In genomic region chr13:44974056-44974798, GRCh38 we compare ENCODE assay signal across 9 cellular contexts. TPM values are rescaled to one million over a fixed set of nuclear protein-coding genes. Genes with fewer than 3 reads are reported as not detected.
A peak's percentile ranks its signal among the peaks of the same experiment; 100 is the strongest.
DNase-seq lines count a peak whose midpoint lies in the region; ATAC-seq, FAIRE-seq and TF ChIP-seq lines count a peak whose summit lies in the region.
"Had no signal": no experiment of that assay in that cellular context is flagged by ENCODE, and none has a peak within 500 bp of the region (broad histone marks: within the 10 kb centered on the region; RNA-seq: fewer than 3 reads in every experiment).

No MANE protein-coding gene starts in this region.

- H3F3A ChIP-seq in GM23248 (ENCODE audit: insufficient read depth), result peaks cover 18% of the 10 kb centered on the region; the same call in 1 of the 2 replicates

- FAIRE-seq in RCC 7860 (lab: Jason Lieb, UNC), result peak; percentile 38

- peaks cover 4% of the 10 kb centered on the region for H3K36me3 Mint-ChIP-seq in CD8-positive, alpha-beta T cell
- H3K36me3 Mint-ChIP-seq in Calu3 (ENCODE audit: insufficient read depth, unreplicated experiment), result no peaks in the 10 kb centered on the region

- no peak overlapping the region for H3K27ac ChIP-seq in GM23248
- H3K27ac ChIP-seq in CD8-positive, alpha-beta T cell (ENCODE audit: low read depth, low read length), result no peak overlapping the region
- no peak overlapping the region for H3K27ac ChIP-seq in A673 (ENCODE audit: low read depth, low read length, poor library complexity, severe bottlenecking)

- no peak overlapping the region for H3K4me3 ChIP-seq in GM23248
- no peak overlapping the region for H3K4me3 ChIP-seq in CD8-positive, alpha-beta T cell (ENCODE audit: low read depth, low read length)
- H3K4me3 ChIP-seq in A673 (ENCODE audit: low read depth, low read length, poor library complexity, severe bottlenecking), result no peak overlapping the region

- WGBS in GM23248 (ENCODE audit: low coverage in 1 of 2, low lambda C conversion rate in 2 of 2, missing lambda C conversion rate in 2 of 2), 2 experiments, result 87% methylated on average over 9 of the region's 9 CpGs

- BruUV-seq in A673 (replicated peaks; lab: Mats Ljungman, UMichigan), result no TSS peak
- no TSS peak for BruUV-seq in Calu3 (replicated peaks; lab: Mats Ljungman, UMichigan)

- H3K27me3 Mint-ChIP-seq in CD8-positive, alpha-beta T cell (ENCODE audit: low read depth), result no peaks in the 10 kb centered on the region
- H3K27me3 Mint-ChIP-seq in Calu3 (ENCODE audit: unreplicated experiment), result no peaks in the 10 kb centered on the region

- H3K79me2 ChIP-seq in GM23248 (ENCODE audit: insufficient read depth), result no peaks in the 10 kb centered on the region; the same call in 1 of the 2 replicates

- H3K9ac ChIP-seq in GM23248, result no peak overlapping the region

- no peak overlapping the region for H3K4me2 ChIP-seq in GM23248 (ENCODE audit: unreplicated experiment)

- H3K27me3 ChIP-seq in GM23248 (replicated peaks; ENCODE audit: insufficient read depth), result no peaks in the 10 kb centered on the region
- H3K27me3 ChIP-seq in CD8-positive, alpha-beta T cell (ENCODE audit: insufficient read depth, low read length), result no peaks in the 10 kb centered on the region
- no peaks in the 10 kb centered on the region for H3K27me3 ChIP-seq in A673 (replicated peaks; ENCODE audit: insufficient read depth, low read depth, low read length, poor library complexity)

- H3K9me3 Mint-ChIP-seq in CD8-positive, alpha-beta T cell, result no peaks in the 10 kb centered on the region
- no peaks in the 10 kb centered on the region for H3K9me3 Mint-ChIP-seq in Calu3 (ENCODE audit: low read depth, unreplicated experiment)

- H4K20me1 ChIP-seq in GM23248 (ENCODE audit: insufficient read depth), result no peaks in the 10 kb centered on the region

- H3K9me3 ChIP-seq in GM23248 (ENCODE audit: low read depth) (no peaks in the 10 kb centered on the region), A673 (ENCODE audit: low read depth, low read length, poor library complexity, severe bottlenecking) (no peaks in the 10 kb centered on the region)
- no peaks in the 10 kb centered on the region for H3K9me3 ChIP-seq in CD8-positive, alpha-beta T cell (ENCODE audit: low read length)

- H3K4me1 ChIP-seq in GM23248 (ENCODE audit: insufficient read depth) (peaks cover 21% of the 10 kb centered on the region), A673 (ENCODE audit: insufficient read depth, low read length, poor library complexity, severe bottlenecking) (peaks cover 16% of the 10 kb centered on the region)
- H3K4me1 ChIP-seq in CD8-positive, alpha-beta T cell (ENCODE audit: insufficient read depth, low read length), result no peaks in the 10 kb centered on the region

- CTCF ChIA-PET in CD8-positive, alpha-beta T cell (lab: Charles Lee), result interaction anchor here (0.8 to 2.5 kb wide), 4 partner anchors 37 to 493 kb away, joined by 4 to 12 read pairs (median 4); no protein-coding TSS in a partner anchor
- CTCF ChIA-PET in A673 (lab: Charles Lee), result interaction anchor here (0.6 to 1.9 kb wide), 2 partner anchors 196 to 307 kb away, joined by 3 to 6 read pairs; no protein-coding TSS in a partner anchor
- CTCF ChIA-PET in Calu3 (lab: Charles Lee), result no interaction called here

- H2AFZ ChIP-seq in GM23248, result no peak overlapping the region

- intact Hi-C loops in CD8-positive, alpha-beta T cell (cut with DNase I, micrococcal nuclease), result loop anchor here in 1 of 2 experiments (5.0 kb wide), 1 partner anchor 1067 kb away; no protein-coding TSS in a partner anchor
- intact Hi-C loops in A673 (cut with micrococcal nuclease; ENCODE audit: unreplicated experiment) (loop anchor here (5.0 kb wide), 2 partner anchors 333 to 1067 kb away; no protein-coding TSS in a partner anchor), Calu3 (cut with micrococcal nuclease; ENCODE audit: unreplicated experiment) (loop anchor here (5.0 kb wide), 1 partner anchor 333 kb away; no protein-coding TSS in a partner anchor)

- TF ChIP-seq CTCF in CD8-positive, alpha-beta T cell (IDR thresholded peaks at IDR 0.05), result no peak
- TF ChIP-seq CTCF in A673 (conservative IDR thresholded peaks at IDR 0.05; ENCODE audit: low read depth, low read length) (no peak), Calu3 (IDR thresholded peaks at IDR 0.05; ENCODE audit: unreplicated experiment) (no peak)

- no peak overlapping the region for H3K4me3 Mint-ChIP-seq in CD8-positive, alpha-beta T cell
- no peak overlapping the region for H3K4me3 Mint-ChIP-seq in Calu3 (ENCODE audit: low read depth, unreplicated experiment)

- DNase-seq in GM04504 (ENCODE audit: low read depth) (peak; percentile 28), GM23248 (peak; percentile 46), RCC 7860 (ENCODE audit: low spot score) (peak; percentile 22), kidney tubule cell (ENCODE audit: low spot score) (peak; percentile 42), A673 (ENCODE audit: low spot score) (no peak), Calu3 (no peak), T1000 (lab: John Stamatoyannopoulos, UW) (no peak)
- DNase-seq in CD8-positive, alpha-beta T cell, result no peak
- DNase-seq: central memory CD4-positive, alpha-beta T cell had no signal

- no peak overlapping the region for H3K27ac Mint-ChIP-seq in CD8-positive, alpha-beta T cell
- H3K27ac Mint-ChIP-seq in Calu3 (ENCODE audit: unreplicated experiment), result no peak overlapping the region

- H3K4me1 Mint-ChIP-seq in CD8-positive, alpha-beta T cell (ENCODE audit: low read depth), result no peaks in the 10 kb centered on the region
- H3K4me1 Mint-ChIP-seq in Calu3 (ENCODE audit: low read depth, unreplicated experiment), result no peaks in the 10 kb centered on the region

- H3K36me3 ChIP-seq in GM23248 (ENCODE audit: low read depth) (peaks cover 10% of the 10 kb centered on the region; the same call in 1 of the 2 replicates), A673 (ENCODE audit: insufficient read depth, low read length, poor library complexity, severe bottlenecking) (peaks cover 20% of the 10 kb centered on the region)
- peaks cover 9% of the 10 kb centered on the region for H3K36me3 ChIP-seq in CD8-positive, alpha-beta T cell (ENCODE audit: insufficient read depth, low read length)

- ATAC-seq in CD8-positive, alpha-beta T cell, result no peak

- in situ Hi-C loops in GM23248 (cut with MboI), result loop anchor here (10.0 to 25.0 kb wide), 2 partner anchors 479 to 1062 kb away; no protein-coding TSS in a partner anchor

- no peaks in the 10 kb centered on the region for H3K9me2 ChIP-seq in GM23248 (ENCODE audit: insufficient read depth)

- POLR2A ChIA-PET in CD8-positive, alpha-beta T cell (lab: Charles Lee), result no interaction called here
- POLR2A ChIA-PET in A673 (lab: Charles Lee; ENCODE audit: low non-redundant PET), result no interaction called here

RNA-seq across cellular contexts. Expression of gene NUFIP1, which starts 15.0 kb away (rescaled TPM):
- 1.0 and 1.3 TPM in 2 replicates for total RNA-seq in GM23248 (2014; rRNA removed; shearing (Covaris generic))
- 5.5 TPM in 2 replicates for polyA plus RNA-seq in GM23248 (2016; fragmentation: Nextera tagmentation; extraction: Ambion mirVana)
- total RNA-seq in CD8-positive, alpha-beta T cell, result 1 to 10 TPM; 5.2 to 6.1 TPM
- total RNA-seq in A673 (2021) (12.8 and 13.4 TPM in 2 replicates), Calu3 (2022) (6.6 TPM in 2 replicates)

RNA-seq across cellular contexts. Expression of gene GPALPP1, which starts 15.1 kb away (rescaled TPM):
- 22.8 and 29.2 TPM in 2 replicates for total RNA-seq in GM23248 (2014; rRNA removed; shearing (Covaris generic))
- polyA plus RNA-seq in GM23248 (2016; fragmentation: Nextera tagmentation; extraction: Ambion mirVana), result 18.5 and 21.2 TPM in 2 replicates
- total RNA-seq in CD8-positive, alpha-beta T cell, result 10 to 100 TPM; 16.7 to 17.8 TPM
- 29.7 and 33.8 TPM in 2 replicates for total RNA-seq in A673 (2021)
- total RNA-seq in Calu3 (2022), result 21.7 and 23.1 TPM in 2 replicates

Comparison
In these comparisons a context has a peak if more than half of its experiments do, and no peak if none do; other contexts are left out.
1. DNase-seq: peak in GM04504 (single experiment), GM23248 (single experiment), RCC 7860 (single experiment) and kidney tubule cell (single experiment); none in CD8-positive, alpha-beta T cell (0 of 7), A673 (single experiment), Calu3 (single experiment) and T1000 (single experiment).